Comparison of ENCODE assay signal across 8 cellular contexts in the genomic region with DNA sequence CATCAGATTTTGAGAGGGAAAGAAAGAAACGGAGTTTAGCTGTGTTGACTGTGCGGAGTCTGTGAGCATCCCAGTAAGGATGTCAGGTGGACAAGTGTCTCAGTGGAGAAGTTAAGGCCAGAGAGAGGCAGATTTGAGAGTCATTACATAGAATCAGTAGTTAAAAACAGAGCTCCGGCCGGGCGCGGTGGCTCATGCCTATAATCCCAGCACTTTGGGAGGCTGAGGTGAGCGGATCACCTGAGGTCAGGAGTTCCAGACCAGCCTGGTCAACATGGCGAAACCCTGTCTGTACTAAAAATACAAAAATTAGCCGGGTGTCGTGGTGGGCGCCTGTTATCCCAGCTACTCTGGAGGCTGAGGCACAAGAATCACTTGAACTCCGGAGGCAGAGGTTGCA. TPM values are rescaled to one million over a fixed set of nuclear protein-coding genes. Genes with fewer than 3 reads are reported as not detected.
A peak's percentile ranks its signal among the peaks of the same experiment; 100 is the strongest.
DNase-seq lines count a peak whose midpoint lies in the region; ATAC-seq and TF ChIP-seq lines count a peak whose summit lies in the region.
"Not testable (repeated sequence)": the region's sequence is repeated elsewhere in the genome, so short reads cannot be mapped to it uniquely, and the experiment has no call there.

No MANE protein-coding gene starts in this region.

- H3K27me3 ChIP-seq in ACC112 (ENCODE audit: insufficient read depth, low read length); WERI-Rb-1 (ENCODE audit: insufficient read depth, low read depth, severe bottlenecking); lower lobe of right lung (ENCODE audit: low read depth); osteoblast (ENCODE audit: insufficient read depth, low read length); smooth muscle cell (ENCODE audit: low read depth): not testable (repeated sequence)

- intact Hi-C loops in lower lobe of right lung (cut with DNase I), result not testable (repeated sequence)

- not testable (repeated sequence) for ATAC-seq in lower lobe of right lung; stimulated activated naive B cell treated with anti-CD40 and anti-IgM and Interleukin-4, amounts not matched to agents 10 μg/mL and 1 μg/mL and 100 μg/mL, for 72 hours (replicated peaks)

- not testable (repeated sequence) for DNase-seq in HFFc6; chondrocyte (ENCODE audit: low spot score); osteoblast (ENCODE audit: insufficient read length, low spot score, missing footprints); smooth muscle cell (lab: John Stamatoyannopoulos, UW; ENCODE audit: unreplicated experiment); stimulated activated naive B cell treated with anti-CD40 and anti-IgM and Interleukin-4, amounts not matched to agents 10 μg/mL and 1 μg/mL and 100 μg/mL, for 72 hours
- peak; percentile 60 for DNase-seq in WERI-Rb-1
- peak; percentile 22 for DNase-seq in lower lobe of right lung

- TF ChIP-seq CTCF in HFFc6 (IDR thresholded peaks at IDR 0.05); WERI-Rb-1 (IDR thresholded peaks at IDR 0.05; ENCODE audit: low read depth, low read length); chondrocyte (IDR thresholded peaks at IDR 0.05); lower lobe of right lung (IDR thresholded peaks at IDR 0.05); osteoblast (IDR thresholded peaks at IDR 0.05; ENCODE audit: extremely low read depth, low read depth, low read length); smooth muscle cell (IDR thresholded peaks at IDR 0.05; ENCODE audit: borderline replicate concordance, insufficient read depth, poor library complexity, severe bottlenecking): not testable (repeated sequence)

- not testable (repeated sequence) for H3K27me3 Mint-ChIP-seq in HFFc6 (ENCODE audit: insufficient read depth); chondrocyte (ENCODE audit: low read depth)
- H3K27me3 Mint-ChIP-seq in stimulated activated naive B cell treated with anti-CD40 and anti-IgM and Interleukin-4, amounts not matched to agents 10 μg/mL and 1 μg/mL and 100 μg/mL, for 72 hours, result peaks cover 0 to 11% of the 10 kb centered on the region in 2 donors

- not testable (repeated sequence) for H3K9me3 Mint-ChIP-seq in HFFc6; chondrocyte (ENCODE audit: low read depth); stimulated activated naive B cell treated with anti-CD40 and anti-IgM and Interleukin-4, amounts not matched to agents 10 μg/mL and 1 μg/mL and 100 μg/mL, for 72 hours

- peak overlapping the region; percentile 62 for H3K27ac Mint-ChIP-seq in HFFc6
- H3K27ac Mint-ChIP-seq in chondrocyte (ENCODE audit: unreplicated experiment), result peak overlapping the region; percentile 57
- peak overlapping the region; percentile 4 for H3K27ac Mint-ChIP-seq in stimulated activated naive B cell treated with anti-CD40 and anti-IgM and Interleukin-4, amounts not matched to agents 10 μg/mL and 1 μg/mL and 100 μg/mL, for 72 hours

- H2AFZ ChIP-seq in ACC112 (ENCODE audit: low read length, unreplicated experiment); osteoblast (ENCODE audit: low read length); smooth muscle cell (ENCODE audit: low read depth): not testable (repeated sequence)

- H3K4me1 ChIP-seq in ACC112 (ENCODE audit: control insufficient read depth, insufficient read depth, low read length, unreplicated experiment) (peaks cover 46% of the 10 kb centered on the region), lower lobe of right lung (peaks cover 23% of the 10 kb centered on the region), osteoblast (ENCODE audit: insufficient read depth, low read length) (peaks cover 65% of the 10 kb centered on the region), smooth muscle cell (ENCODE audit: low read depth) (peaks cover 43% of the 10 kb centered on the region)

- H3K36me3 ChIP-seq in ACC112 (ENCODE audit: insufficient read depth, low read length); WERI-Rb-1; lower lobe of right lung; osteoblast (ENCODE audit: insufficient read depth, low read length); smooth muscle cell (ENCODE audit: low read depth): not testable (repeated sequence)

- H3K9ac ChIP-seq in smooth muscle cell (ENCODE audit: low read depth), result not testable (repeated sequence)

- H3K36me3 Mint-ChIP-seq in HFFc6 (ENCODE audit: low read depth) (peaks cover 24% of the 10 kb centered on the region), chondrocyte (ENCODE audit: low read depth) (peaks cover 12% of the 10 kb centered on the region)
- not testable (repeated sequence) for H3K36me3 Mint-ChIP-seq in stimulated activated naive B cell treated with anti-CD40 and anti-IgM and Interleukin-4, amounts not matched to agents 10 μg/mL and 1 μg/mL and 100 μg/mL, for 72 hours

- H3F3A ChIP-seq in smooth muscle cell (ENCODE audit: low read depth), result peaks cover 42% of the 10 kb centered on the region

- H3K4me3 ChIP-seq in ACC112 (ENCODE audit: low read depth, low read length); WERI-Rb-1 (ENCODE audit: low read depth, low read length); lower lobe of right lung; osteoblast (ENCODE audit: insufficient read depth, low read length); smooth muscle cell: not testable (repeated sequence)

- H3K4me1 Mint-ChIP-seq in HFFc6 (ENCODE audit: low read depth) (peaks cover 83% of the 10 kb centered on the region), chondrocyte (ENCODE audit: low read depth) (peaks cover 68% of the 10 kb centered on the region)
- H3K4me1 Mint-ChIP-seq in stimulated activated naive B cell treated with anti-CD40 and anti-IgM and Interleukin-4, amounts not matched to agents 10 μg/mL and 1 μg/mL and 100 μg/mL, for 72 hours, result not testable (repeated sequence)

- not testable (repeated sequence) for H4K20me1 ChIP-seq in osteoblast (ENCODE audit: insufficient read depth, low read length); smooth muscle cell (ENCODE audit: low read depth)

- H3K4me2 ChIP-seq in osteoblast (ENCODE audit: insufficient read depth, low read length), result not testable (repeated sequence)
- peak overlapping the region; percentile 63 for H3K4me2 ChIP-seq in smooth muscle cell

- H3K9me3 ChIP-seq in WERI-Rb-1 (ENCODE audit: severe bottlenecking); lower lobe of right lung; osteoblast (ENCODE audit: low read depth, low read length); smooth muscle cell (replicated peaks; ENCODE audit: low read depth): not testable (repeated sequence)

- peak overlapping the region; percentile 94 for H3K27ac ChIP-seq in ACC112 (ENCODE audit: low read depth, low read length)
- not testable (repeated sequence) for H3K27ac ChIP-seq in WERI-Rb-1, lower lobe of right lung
- peak overlapping the region; percentile 98 for H3K27ac ChIP-seq in osteoblast (ENCODE audit: low read depth, low read length)
- H3K27ac ChIP-seq in smooth muscle cell (ENCODE audit: low read depth), result peak overlapping the region; percentile 98

- 96% methylated on average over 12 of the region's 12 CpGs for WGBS in smooth muscle cell (ENCODE audit: low lambda C conversion rate)

- H3K79me2 ChIP-seq in ACC112 (ENCODE audit: control insufficient read depth, insufficient read depth, low read length, unreplicated experiment) (peaks cover 75% of the 10 kb centered on the region), osteoblast (ENCODE audit: insufficient read depth, low read length) (peaks cover 78% of the 10 kb centered on the region), smooth muscle cell (ENCODE audit: low read depth) (peaks cover 69% of the 10 kb centered on the region)

- not testable (repeated sequence) for H3K4me3 Mint-ChIP-seq in HFFc6; chondrocyte (ENCODE audit: unreplicated experiment); stimulated activated naive B cell treated with anti-CD40 and anti-IgM and Interleukin-4, amounts not matched to agents 10 μg/mL and 1 μg/mL and 100 μg/mL, for 72 hours

RNA-seq across cellular contexts. Expression of gene NAV1, which starts 42.4 kb away (rescaled TPM):
- total RNA-seq in HFFc6 (2021; fragmentation: NEBNext Ultra II Directional; extraction: Animal tissue kit (Norgen Biotek cat#: 25700)), result 10 to 100 TPM; 72.9 to 88.0 (median 78.4) TPM
- total RNA-seq in chondrocyte (201 to 294 TPM (median 211 TPM) in 3 replicates), lower lobe of right lung (24.5 TPM), osteoblast (47.0 and 47.1 TPM in 2 replicates), smooth muscle cell (52.3 and 60.1 TPM in 2 replicates)
- 65.2 and 71.1 TPM in 2 replicates for polyA plus RNA-seq in smooth muscle cell

Comparison
In these comparisons a context has a peak if more than half of its experiments do, and no peak if none do; other contexts are left out.
1. H3K27ac Mint-ChIP-seq: peak in every context shown above with its lines; median percentile 62 in HFFc6; 57 in chondrocyte; 4 in stimulated activated naive B cell treated with anti-CD40 and anti-IgM and Interleukin-4, amounts not matched to agents 10 μg/mL and 1 μg/mL and 100 μg/mL, for 72 hours.